Comparison of ENCODE assay signal across 1 cellular context in genomic region chr9:6271508-6272228, GRCh38.
TF ChIP-seq lines count a peak whose summit lies in the region.

No MANE protein-coding gene starts in this region.

TF ChIP-seq in HepG2, 621 proteins besides CTCF, POLR2A, EP300 and RAD21:
- TF ChIP-seq TFDP1 (CRISPR knock-in tag; IDR thresholded peaks at IDR 0.05; ENCODE audit: borderline replicate concordance) (no peak), ZMYM3 (CRISPR knock-in tag; IDR thresholded peaks at IDR 0.05) (peak; percentile 69), PPARG (CRISPR knock-in tag; conservative IDR thresholded peaks at IDR 0.05) (no peak), ZNF230 (CRISPR knock-in tag; IDR thresholded peaks at IDR 0.05) (no peak), ZNF629 (CRISPR knock-in tag; conservative IDR thresholded peaks at IDR 0.05) (peak; percentile 96), KDM1A (CRISPR knock-in tag; IDR thresholded peaks at IDR 0.05) (peak; percentile 50; the same call in 1 of the 2 replicates), ZIK1 (CRISPR knock-in tag; IDR thresholded peaks at IDR 0.05; ENCODE audit: borderline replicate concordance, low read depth) (no peak), ADNP (CRISPR knock-in tag; IDR thresholded peaks at IDR 0.05) (0 out of 2 replicates have a peak, but pooled peaks have one; percentile 16), ZMYM2 (CRISPR knock-in tag; IDR thresholded peaks at IDR 0.05) (0 out of 2 replicates have a peak, but pooled peaks have one; percentile 7), ZMAT3 (CRISPR knock-in tag; conservative IDR thresholded peaks at IDR 0.05) (no peak), CHD4 (IDR thresholded peaks at IDR 0.05; ENCODE audit: borderline replicate concordance, low read length) (0 out of 2 replicates have a peak, but pooled peaks have one; percentile 59), ASH2L (IDR thresholded peaks at IDR 0.05; ENCODE audit: insufficient read length, low read depth, low read length) (peak; percentile 40), CERS6 (CRISPR knock-in tag; IDR thresholded peaks at IDR 0.05) (no peak)
